Comparison of ENCODE assay signal across 9 cellular contexts in genomic region chr2:232928564-232929302, GRCh38. TPM values are rescaled to one million over a fixed set of nuclear protein-coding genes. Genes with fewer than 3 reads are reported as not detected.
DNase-seq lines count a peak whose midpoint lies in the region; ATAC-seq, FAIRE-seq and TF ChIP-seq lines count a peak whose summit lies in the region.
"Had no signal": no experiment of that assay in that cellular context is flagged by ENCODE, and none has a peak within 500 bp of the region (broad histone marks: within the 10 kb centered on the region; RNA-seq: fewer than 3 reads in every experiment).

No MANE protein-coding gene starts in this region.

- peaks cover 11% of the 10 kb centered on the region for H3K4me1 Mint-ChIP-seq in activated B cell treated with CpG ODN at 0.5 μM for 24 hours

- ATAC-seq in activated B cell treated with CpG ODN at 0.5 μM for 24 hours (ENCODE audit: low read depth) (no peak), GM21576 (IDR thresholded peaks at IDR 0.05; ENCODE audit: unreplicated experiment) (no peak)

- H3K27me3 ChIP-seq in iPS DF 6.9 (ENCODE audit: control insufficient read depth, insufficient read depth, low read length) = peaks cover 35% of the 10 kb centered on the region

- TF ChIP-seq CTCF in HEK293 (tag by site-specific recombination; IDR thresholded peaks at IDR 0.05) (no peak), activated B cell treated with CpG ODN at 0.5 μM for 24 hours (IDR thresholded peaks at IDR 0.05) (no peak)

- H3K36me3 ChIP-seq in HEK293 (ENCODE audit: control insufficient read depth in 2 of 2, insufficient read depth in 1 of 2, low read length in 2 of 2) (peaks cover 0 to 10% of the 10 kb centered on the region in 2 experiments; a peak in 1 of 3 replicates), iPS DF 6.9 (ENCODE audit: control insufficient read depth, insufficient read depth, low read length) (no peaks in the 10 kb centered on the region)

- peak overlapping the region; percentile 70 for H3K4me3 Mint-ChIP-seq in activated B cell treated with CpG ODN at 0.5 μM for 24 hours

- WGBS in iPS DF 6.9 (ENCODE audit: insufficient coverage, insufficient read length) = no CpG with 5 or more reads among the region's 55 CpGs

- no peak for DNase-seq in activated B cell treated with CpG ODN at 0.5 μM for 24 hours
- DNase-seq in iPS DF 6.9 (ENCODE audit: low read depth, low spot score) = no peak
- DNase-seq in skeletal muscle cell (ENCODE audit: low read depth) = no peak
- DNase-seq in HTR-8/SVneo (ENCODE audit: insufficient read length, low spot score) = no peak
- DNase-seq in NCI-H1048 (lab: John Stamatoyannopoulos, UW) = no peak
- DNase-seq: NCI-H1694 treated with DMSO at 0.1 percent for 48 hours, SHP77 treated with DMSO at 0.1 percent for 48 hours had no signal

- H3K4me1 ChIP-seq in HEK293 (ENCODE audit: control insufficient read depth, insufficient read depth, low read length) = no peaks in the 10 kb centered on the region
- H3K4me1 ChIP-seq in iPS DF 6.9 (ENCODE audit: control insufficient read depth, insufficient read depth, low read length) = no peaks in the 10 kb centered on the region; the same call in 1 of the 2 replicates

- no peak overlapping the region for H3K27ac Mint-ChIP-seq in activated B cell treated with CpG ODN at 0.5 μM for 24 hours

- intact Hi-C loops in activated B cell treated with CpG ODN at 0.5 μM for 24 hours (cut with micrococcal nuclease) = no loop called here

- CTCF ChIA-PET in HEK293 (lab: Yijun Ruan, JAX) = no interaction called here
- CTCF ChIA-PET in activated B cell treated with CpG ODN at 0.5 μM for 24 hours (lab: Charles Lee) = no interaction called here

- peaks cover 3% of the 10 kb centered on the region for H3K9me3 Mint-ChIP-seq in activated B cell treated with CpG ODN at 0.5 μM for 24 hours

- peaks cover 55% of the 10 kb centered on the region for H3K27me3 Mint-ChIP-seq in activated B cell treated with CpG ODN at 0.5 μM for 24 hours

- H3K4me3 ChIP-seq in HEK293 (ENCODE audit: low read depth, low read length) = peak overlapping the region; percentile 28
- peak overlapping the region; percentile 38; the same call in 1 of the 2 replicates for H3K4me3 ChIP-seq in iPS DF 6.9 (ENCODE audit: low read length)
- H3K4me3 ChIP-seq in skeletal muscle cell (ENCODE audit: low read depth, low read length) = peak overlapping the region; percentile 18

- POLR2A ChIA-PET in HEK293 (lab: Yijun Ruan, JAX) = no interaction called here
- POLR2A ChIA-PET in activated B cell treated with CpG ODN at 0.5 μM for 24 hours (lab: Charles Lee) = no interaction called here

- FAIRE-seq in HTR-8/SVneo (lab: Jason Lieb, UNC) = no peak

- H3K27ac ChIP-seq in HEK293 (ENCODE audit: extremely low read depth, low read depth, low read length) (no peak overlapping the region), iPS DF 6.9 (ENCODE audit: low read length) (no peak overlapping the region)

- no peaks in the 10 kb centered on the region for H3K36me3 Mint-ChIP-seq in activated B cell treated with CpG ODN at 0.5 μM for 24 hours (ENCODE audit: low read depth)

- H3K9me3 ChIP-seq in HEK293 (ENCODE audit: control insufficient read depth, insufficient read depth, low read depth, low read length) = no peaks in the 10 kb centered on the region
- H3K9me3 ChIP-seq in iPS DF 6.9 (ENCODE audit: control insufficient read depth, insufficient read depth, low read length) = no peaks in the 10 kb centered on the region

TF ChIP-seq in HEK293, 187 proteins besides CTCF, POLR2A, EP300 and RAD21:
- TF ChIP-seq ZNF776 (tag by site-specific recombination; IDR thresholded peaks at IDR 0.05; ENCODE audit: borderline replicate concordance) (no peak), GLIS1 (tag by site-specific recombination; IDR thresholded peaks at IDR 0.05) (0 out of 2 replicates have a peak, but pooled peaks have one; percentile 0), YY1 (tag by site-specific recombination; IDR thresholded peaks at IDR 0.05) (no peak), ZNF354C (tag by site-specific recombination; IDR thresholded peaks at IDR 0.05; ENCODE audit: borderline replicate concordance, low read depth) (no peak)

RNA-seq across cellular contexts. Expression of gene SNORC, which starts 58.7 kb away (rescaled TPM):
- total RNA-seq in activated B cell treated with CpG ODN at 0.5 μM for 24 hours = 0.88 and 2.1 TPM in 2 replicates
